In genomic region chr17:49496183-49496865, GRCh38 we compare ENCODE assay signal across 8 cellular contexts. TPM values are rescaled to one million over a fixed set of nuclear protein-coding genes. Genes with fewer than 3 reads are reported as not detected.
DNase-seq lines count a peak whose midpoint lies in the region; FAIRE-seq and TF ChIP-seq lines count a peak whose summit lies in the region.

No MANE protein-coding gene starts in this region.

- H3K4me3 ChIP-seq in H7 (ENCODE audit: insufficient read depth, low read depth, low read length), result peak overlapping the region; percentile 69

- no peak for FAIRE-seq in H54 (lab: Jason Lieb, UNC)

- H3K4me1 Mint-ChIP-seq in activated T-helper 2 cell treated with anti-CD3 and anti-CD28 coated beads, Interferon-gamma antibody, Interleukin-2, Interleukin-4, amounts not matched to agents 10 μg/mL and 5 μg/mL and 100 μg/mL, durations not matched to agents 14 hours and 24 hours and 36 hours (ENCODE audit: low read depth), result peaks cover 11% of the 10 kb centered on the region
- H3K4me1 Mint-ChIP-seq in nephron progenitor cell, result peaks cover 43% of the 10 kb centered on the region

- no peaks in the 10 kb centered on the region for H3K36me3 Mint-ChIP-seq in activated T-helper 2 cell treated with anti-CD3 and anti-CD28 coated beads, Interferon-gamma antibody, Interleukin-2, Interleukin-4, amounts not matched to agents 10 μg/mL and 5 μg/mL and 100 μg/mL, durations not matched to agents 14 hours and 24 hours and 36 hours (ENCODE audit: low read depth)
- H3K36me3 Mint-ChIP-seq in nephron progenitor cell (ENCODE audit: low read depth), result no peaks in the 10 kb centered on the region

- H3K4me3 Mint-ChIP-seq in activated T-helper 2 cell treated with anti-CD3 and anti-CD28 coated beads, Interferon-gamma antibody, Interleukin-2, Interleukin-4, amounts not matched to agents 10 μg/mL and 5 μg/mL and 100 μg/mL, durations not matched to agents 14 hours and 24 hours and 36 hours (ENCODE audit: low read depth), result peak overlapping the region; percentile 62
- H3K4me3 Mint-ChIP-seq in nephron progenitor cell, result peak overlapping the region; percentile 83

- no peaks in the 10 kb centered on the region for H3K9me3 Mint-ChIP-seq in activated T-helper 2 cell treated with anti-CD3 and anti-CD28 coated beads, Interferon-gamma antibody, Interleukin-2, Interleukin-4, amounts not matched to agents 10 μg/mL and 5 μg/mL and 100 μg/mL, durations not matched to agents 14 hours and 24 hours and 36 hours
- no peaks in the 10 kb centered on the region for H3K9me3 Mint-ChIP-seq in nephron progenitor cell

- peak; percentile 71 for TF ChIP-seq CTCF in nephron progenitor cell (IDR thresholded peaks at IDR 0.05)

- H3K27me3 ChIP-seq in H7 (ENCODE audit: control insufficient read depth, insufficient read depth, low read length), result peaks cover 46% of the 10 kb centered on the region

- no peak overlapping the region for H3K27ac Mint-ChIP-seq in activated T-helper 2 cell treated with anti-CD3 and anti-CD28 coated beads, Interferon-gamma antibody, Interleukin-2, Interleukin-4, amounts not matched to agents 10 μg/mL and 5 μg/mL and 100 μg/mL, durations not matched to agents 14 hours and 24 hours and 36 hours
- no peak overlapping the region for H3K27ac Mint-ChIP-seq in nephron progenitor cell

- no peaks in the 10 kb centered on the region for H3K36me3 ChIP-seq in H7 (replicated peaks; ENCODE audit: control insufficient read depth, insufficient read depth, low read length)

- DNase-seq in AG20443 (ENCODE audit: low spot score) (peak; percentile 87), H7 (peak; percentile 96), OCI-M1 (lab: John Stamatoyannopoulos, UW) (peak; percentile 40), fibroblast of the conjunctiva (ENCODE audit: low read depth) (peak; percentile 10), nephron progenitor cell (peak; percentile 96), H54 (ENCODE audit: insufficient read length, low spot score) (no peak)
- peak; percentile 76 for DNase-seq in activated T-helper 2 cell treated with anti-CD3 and anti-CD28 coated beads, Interferon-gamma antibody, Interleukin-2, Interleukin-4, amounts not matched to agents 10 μg/mL and 5 μg/mL and 100 μg/mL, durations not matched to agents 14 hours and 24 hours and 36 hours (ENCODE audit: low spot score)
- peak; percentile 60 to 81 (median 75) for DNase-seq in stimulated activated naive CD4-positive, alpha-beta T cell (lab: John Stamatoyannopoulos, UW)

- intact Hi-C loops in activated T-helper 2 cell treated with anti-CD3 and anti-CD28 coated beads, Interferon-gamma antibody, Interleukin-2, Interleukin-4, amounts not matched to agents 10 μg/mL and 5 μg/mL and 100 μg/mL, durations not matched to agents 14 hours and 24 hours and 36 hours (cut with micrococcal nuclease), result loop anchor here (5.0 to 10.0 kb wide), 6 partner anchors 61 to 872 kb away; partner anchors contain the start of genes DLX3, DLX4, HOXB9 and IGF2BP1

- H3K27me3 Mint-ChIP-seq in activated T-helper 2 cell treated with anti-CD3 and anti-CD28 coated beads, Interferon-gamma antibody, Interleukin-2, Interleukin-4, amounts not matched to agents 10 μg/mL and 5 μg/mL and 100 μg/mL, durations not matched to agents 14 hours and 24 hours and 36 hours (ENCODE audit: low read depth), result peaks cover 76% of the 10 kb centered on the region
- H3K27me3 Mint-ChIP-seq in nephron progenitor cell (ENCODE audit: low read depth, poor library complexity), result peaks cover 68% of the 10 kb centered on the region

- TF ChIP-seq POLR2A in H54 (IDR thresholded peaks at IDR 0.05; ENCODE audit: low read depth, low read length), result no peak

RNA-seq across cellular contexts. Expression of gene NGFR, which starts 1.2 kb away (rescaled TPM):
- 7.9 and 8.7 TPM in 2 replicates for total RNA-seq in H7 (2014; rRNA removed; shearing (Covaris generic))
- 0.14 and 0.18 TPM in 2 replicates for total RNA-seq in activated T-helper 2 cell treated with anti-CD3 and anti-CD28 coated beads, Interferon-gamma antibody, Interleukin-2, Interleukin-4, amounts not matched to agents 10 μg/mL and 5 μg/mL and 100 μg/mL, durations not matched to agents 14 hours and 24 hours and 36 hours
